11 cellular contexts compared by ENCODE assay signal in genomic region chr22:36017661-36018091, GRCh38. TPM values are rescaled to one million over a fixed set of nuclear protein-coding genes. Genes with fewer than 3 reads are reported as not detected.
A peak's percentile ranks its signal among the peaks of the same experiment; 100 is the strongest.
DNase-seq lines count a peak whose midpoint lies in the region; TF ChIP-seq lines count a peak whose summit lies in the region.
"Had no signal": no experiment of that assay in that cellular context is flagged by ENCODE, and none has a peak within 500 bp of the region (broad histone marks: within the 10 kb centered on the region; RNA-seq: fewer than 3 reads in every experiment).

No MANE protein-coding gene starts in this region.

- H3K27me3 Mint-ChIP-seq in chondrocyte (ENCODE audit: low read depth), result no peaks in the 10 kb centered on the region

- H3K4me1 Mint-ChIP-seq in chondrocyte (ENCODE audit: low read depth), result peaks cover 60% of the 10 kb centered on the region

- H3K36me3 Mint-ChIP-seq in chondrocyte (ENCODE audit: low read depth), result peaks cover 3% of the 10 kb centered on the region
- H3K36me3 Mint-ChIP-seq: activated CD8-positive, alpha-beta memory T cell treated with anti-CD3 and anti-CD28 coated beads, Interleukin-2, amount 10 ng/mL, durations not matched to agents 7 days and 5 days had no signal

- no peaks in the 10 kb centered on the region for H3K9me3 Mint-ChIP-seq in chondrocyte (ENCODE audit: low read depth)

- H3K27ac Mint-ChIP-seq in chondrocyte (ENCODE audit: unreplicated experiment), result peak overlapping the region; percentile 25
- H3K27ac Mint-ChIP-seq: activated CD8-positive, alpha-beta memory T cell treated with anti-CD3 and anti-CD28 coated beads, Interleukin-2, amount 10 ng/mL, durations not matched to agents 7 days and 5 days had no signal

- DNase-seq in NCI-H345 (lab: John Stamatoyannopoulos, UW) (peak; percentile 9), NCI-H345 treated with DMSO at 0.1 percent for 48 hours (lab: John Stamatoyannopoulos, UW; ENCODE audit: unreplicated experiment) (no peak), NCI-H526 (lab: John Stamatoyannopoulos, UW) (peak; percentile 40 to 78), chondrocyte (ENCODE audit: low spot score) (no peak), thyroid gland (peak; percentile 36 to 44), GM03348 (ENCODE audit: low spot score) (no peak), cerebellar cortex (ENCODE audit: low spot score) (no peak)
- no peak for DNase-seq in activated naive CD4-positive, alpha-beta T cell treated with Interleukin-2 at 50 U/mL for 16 hours
- DNase-seq: activated CD8-positive, alpha-beta memory T cell treated with anti-CD3 and anti-CD28 coated beads, Interleukin-2, amount 10 ng/mL, durations not matched to agents 7 days and 5 days had no signal

- H3K27me3 ChIP-seq in thyroid gland, result no peaks in the 10 kb centered on the region
- H3K27me3 ChIP-seq: Peyer's patch had no signal

- no peak overlapping the region for H3K4me3 ChIP-seq in thyroid gland (replicated peaks in 1 of 3)
- H3K4me3 ChIP-seq: Peyer's patch had no signal

- H3K4me3 Mint-ChIP-seq in chondrocyte (ENCODE audit: unreplicated experiment), result no peak overlapping the region
- H3K4me3 Mint-ChIP-seq: activated CD8-positive, alpha-beta memory T cell treated with anti-CD3 and anti-CD28 coated beads, Interleukin-2, amount 10 ng/mL, durations not matched to agents 7 days and 5 days had no signal

- TF ChIP-seq POLR2A in thyroid gland (IDR thresholded peaks at IDR 0.05), result no peak

- peaks cover 48 to 54% of the 10 kb centered on the region in 2 donors for H3K4me1 ChIP-seq in thyroid gland

- no peaks in the 10 kb centered on the region for H3K36me3 ChIP-seq in thyroid gland
- H3K36me3 ChIP-seq: Peyer's patch had no signal

- H3K27ac ChIP-seq in thyroid gland, result peak overlapping the region in 1 of 3 donors; percentile 2
- H3K27ac ChIP-seq: HL-60, Peyer's patch had no signal

- TF ChIP-seq CTCF in chondrocyte (IDR thresholded peaks at IDR 0.05) (no peak), thyroid gland (IDR thresholded peaks at IDR 0.05) (no peak)

- H3K9me3 ChIP-seq in thyroid gland, result no peaks in the 10 kb centered on the region
- H3K9me3 ChIP-seq: Peyer's patch had no signal

- intact Hi-C loops in thyroid gland (cut with DNase I), result no loop called here

- 14 to 23% methylated on average over 2 of the region's 2 CpGs for WGBS in thyroid gland, 2 donors

RNA-seq across cellular contexts. Expression of gene RBFOX2, which starts 10.9 kb away (rescaled TPM):
- 140 to 148 TPM (median 147 TPM) in 3 replicates for total RNA-seq in chondrocyte
- total RNA-seq in thyroid gland, result 100 to 1,000 TPM; 103 to 139 (median 108) TPM

Comparison
In these comparisons a context has a peak if more than half of its experiments do, and no peak if none do; other contexts are left out.
1. DNase-seq: peak in NCI-H345 (single experiment), NCI-H526 (2 of 2) and thyroid gland (2 of 2); none in NCI-H345 treated with DMSO at 0.1 percent for 48 hours (single experiment), chondrocyte (single experiment), activated naive CD4-positive, alpha-beta T cell treated with Interleukin-2 at 50 U/mL for 16 hours (single experiment), GM03348 (single experiment) and cerebellar cortex (single experiment).